6 cellular contexts compared by ENCODE assay signal in the genomic region with DNA sequence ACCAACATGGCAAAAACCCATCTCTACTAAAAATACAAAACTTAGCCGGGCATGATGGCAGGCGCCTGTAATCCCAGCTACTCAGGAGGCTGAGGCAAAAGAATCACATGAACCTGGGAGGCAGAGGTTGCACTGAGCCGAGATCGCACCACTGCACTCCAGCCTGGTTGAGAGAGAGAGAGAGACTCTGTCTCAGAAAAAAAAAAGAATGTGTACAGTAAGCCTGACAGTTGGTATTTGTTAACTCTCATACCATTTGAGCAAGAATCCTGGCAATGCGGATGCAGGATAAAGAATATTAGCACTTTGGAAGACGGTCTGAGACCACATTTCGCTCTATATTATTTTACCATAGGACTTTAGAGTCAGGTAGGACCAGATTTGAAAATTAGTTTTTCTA.
DNase-seq lines count a peak whose midpoint lies in the region; TF ChIP-seq lines count a peak whose summit lies in the region.
"Not testable (repeated sequence)": the region's sequence is repeated elsewhere in the genome, so short reads cannot be mapped to it uniquely, and the experiment has no call there.

No MANE protein-coding gene starts in this region.

- H3K36me3 Mint-ChIP-seq in mesothelial cell of epicardium = not testable (repeated sequence)

- TF ChIP-seq CTCF in hepatocyte (IDR thresholded peaks at IDR 0.05; ENCODE audit: poor library complexity); mesothelial cell of epicardium (IDR thresholded peaks at IDR 0.05; ENCODE audit: unreplicated experiment); smooth muscle cell (IDR thresholded peaks at IDR 0.05; ENCODE audit: borderline replicate concordance, insufficient read depth, poor library complexity, severe bottlenecking); thyroid gland (IDR thresholded peaks at IDR 0.05): not testable (repeated sequence)

- not testable (repeated sequence) for H2AFZ ChIP-seq in hepatocyte; smooth muscle cell (ENCODE audit: low read depth)

- H3K27me3 Mint-ChIP-seq in mesothelial cell of epicardium (ENCODE audit: low read depth) = not testable (repeated sequence)

- H3K27me3 ChIP-seq in adipocyte (replicated peaks; ENCODE audit: control insufficient read depth, insufficient read depth, low read length); hepatocyte; smooth muscle cell (ENCODE audit: low read depth); thyroid gland: not testable (repeated sequence)

- intact Hi-C loops in thyroid gland (cut with DNase I) = not testable (repeated sequence)

- TF ChIP-seq POLR2A in thyroid gland (IDR thresholded peaks at IDR 0.05) = not testable (repeated sequence)

- not testable (repeated sequence) for H3K9me3 ChIP-seq in adipocyte (ENCODE audit: control insufficient read depth, low read length); hepatocyte (ENCODE audit: low read depth); smooth muscle cell (replicated peaks; ENCODE audit: low read depth); thyroid gland

- H3K4me1 ChIP-seq in adipocyte (ENCODE audit: control insufficient read depth, insufficient read depth, low read length) (peaks cover 44% of the 10 kb centered on the region), hepatocyte (ENCODE audit: insufficient read depth) (peaks cover 34% of the 10 kb centered on the region), thyroid gland (peaks cover 57 to 68% of the 10 kb centered on the region in 2 donors)
- H3K4me1 ChIP-seq in smooth muscle cell (ENCODE audit: low read depth) = not testable (repeated sequence)

- H3K27ac Mint-ChIP-seq in mesothelial cell of epicardium = peak overlapping the region; percentile 19

- 68% methylated on average over 7 of the region's 7 CpGs for WGBS in hepatocyte (ENCODE audit: low lambda C conversion rate, missing lambda C conversion rate)
- 70% methylated on average over 7 of the region's 7 CpGs for WGBS in smooth muscle cell (ENCODE audit: low lambda C conversion rate)
- WGBS in thyroid gland, 2 donors = 54 to 57% methylated on average over 7 of the region's 7 CpGs

- not testable (repeated sequence) for H3K9me3 Mint-ChIP-seq in mesothelial cell of epicardium

- H3K9me2 ChIP-seq in hepatocyte (replicated peaks; ENCODE audit: insufficient read depth) = not testable (repeated sequence)

- not testable (repeated sequence) for H3K4me3 Mint-ChIP-seq in mesothelial cell of epicardium

- peaks cover 10% of the 10 kb centered on the region for H3F3A ChIP-seq in smooth muscle cell (ENCODE audit: low read depth)

- H3K4me2 ChIP-seq in hepatocyte = not testable (repeated sequence)
- H3K4me2 ChIP-seq in smooth muscle cell = peak overlapping the region; percentile 46

- not testable (repeated sequence) for H3K36me3 ChIP-seq in adipocyte (ENCODE audit: control insufficient read depth, insufficient read depth, low read length, severe bottlenecking); hepatocyte (replicated peaks; ENCODE audit: insufficient read depth, low read depth); smooth muscle cell (ENCODE audit: low read depth); thyroid gland

- not testable (repeated sequence) for H3K4me3 ChIP-seq in adipocyte (ENCODE audit: low read length); hepatocyte; smooth muscle cell; thyroid gland (replicated peaks in 1 of 3)

- not testable (repeated sequence) for H4K20me1 ChIP-seq in hepatocyte (ENCODE audit: insufficient read depth, poor library complexity, severe bottlenecking); smooth muscle cell (ENCODE audit: low read depth)

- H3K27ac ChIP-seq in hepatocyte (peak overlapping the region; percentile 73), thyroid gland (peak overlapping the region; percentile 79 to 96 (median 88))
- H3K27ac ChIP-seq in smooth muscle cell (ENCODE audit: low read depth) = not testable (repeated sequence)

- peaks cover 15% of the 10 kb centered on the region for H3K4me1 Mint-ChIP-seq in mesothelial cell of epicardium

- H3K9ac ChIP-seq in adipocyte (ENCODE audit: low read length); smooth muscle cell (ENCODE audit: low read depth): not testable (repeated sequence)

- H3K79me2 ChIP-seq in hepatocyte; smooth muscle cell (ENCODE audit: low read depth): not testable (repeated sequence)

- DNase-seq in adipocyte (ENCODE audit: low read depth) = peak; percentile 36
- peak; percentile 24 for DNase-seq in fibroblast of gingiva (ENCODE audit: low read depth)
- DNase-seq in hepatocyte (ENCODE audit: low spot score) = peak; percentile 20
- not testable (repeated sequence) for DNase-seq in mesothelial cell of epicardium (ENCODE audit: low spot score in 2 of 2, unreplicated experiment in 2 of 2); smooth muscle cell (lab: John Stamatoyannopoulos, UW; ENCODE audit: unreplicated experiment)
- peak; percentile 66 to 70 for DNase-seq in thyroid gland
